In genomic region chr3:177358085-177358967, GRCh38 we compare ENCODE assay signal across 8 cellular contexts.
A peak's percentile ranks its signal among the peaks of the same experiment; 100 is the strongest.
DNase-seq lines count a peak whose midpoint lies in the region; ATAC-seq lines count a peak whose summit lies in the region.

No MANE protein-coding gene starts in this region.

- no peaks in the 10 kb centered on the region for H3K79me2 ChIP-seq in mesendoderm (ENCODE audit: control insufficient read depth, insufficient read depth, low read length)

- no peaks in the 10 kb centered on the region for H3K9me3 Mint-ChIP-seq in stimulated activated effector memory CD8-positive, alpha-beta T cell treated with anti-CD3 and anti-CD28 coated beads, Interleukin-12 subunit alpha, Interleukin-12 subunit beta, amount 100 ng/mL, for 72 hours

- H3K4ac ChIP-seq in mesendoderm (ENCODE audit: low read depth, low read length) = peak overlapping the region; percentile 96

- peak overlapping the region; percentile 85 for H4K5ac ChIP-seq in mesendoderm (ENCODE audit: low read length)

- peak overlapping the region; percentile 96 for H3K23ac ChIP-seq in mesendoderm (ENCODE audit: low read length)

- H3K79me1 ChIP-seq in mesendoderm (ENCODE audit: low read length) = no peaks in the 10 kb centered on the region

- DNase-seq in NCI-H146 (lab: John Stamatoyannopoulos, UW) (peak; percentile 49), NCI-H146 treated with DMSO at 0.1 percent for 48 hours (lab: John Stamatoyannopoulos, UW; ENCODE audit: unreplicated experiment) (no peak), NCI-H510A treated with DMSO at 0.1 percent for 48 hours (lab: John Stamatoyannopoulos, UW) (peak; percentile 76), mesendoderm (peak; percentile 97)
- peak; percentile 64 to 73 for DNase-seq in activated CD4-positive, alpha-beta T cell treated with anti-CD3 and anti-CD28 coated beads, Interleukin-2, amount 50 U/mL, for 48 hours
- peak; percentile 42 to 69 (median 53) for DNase-seq in effector memory CD4-positive, alpha-beta T cell
- peak in 1 of 2 donors; percentile 32 for DNase-seq in stimulated activated effector memory CD8-positive, alpha-beta T cell treated with anti-CD3 and anti-CD28 coated beads, Interleukin-12 subunit alpha, Interleukin-12 subunit beta, amount 100 ng/mL, for 72 hours (ENCODE audit: low spot score in 2 of 2)

- H3K4me1 ChIP-seq in effector memory CD4-positive, alpha-beta T cell (ENCODE audit: control insufficient read depth, insufficient read depth, low read length, poor library complexity, severe bottlenecking) = peaks cover 24% of the 10 kb centered on the region
- peaks cover 32% of the 10 kb centered on the region for H3K4me1 ChIP-seq in mesendoderm (ENCODE audit: control insufficient read depth, low read depth, low read length)

- peak overlapping the region; percentile 75 for H2BK15ac ChIP-seq in mesendoderm (replicated peaks; ENCODE audit: low read depth)

- peaks cover 59% of the 10 kb centered on the region for H3K4me1 Mint-ChIP-seq in stimulated activated effector memory CD8-positive, alpha-beta T cell treated with anti-CD3 and anti-CD28 coated beads, Interleukin-12 subunit alpha, Interleukin-12 subunit beta, amount 100 ng/mL, for 72 hours

- H3K18ac ChIP-seq in mesendoderm (ENCODE audit: low read length) = peak overlapping the region; percentile 98

- peak overlapping the region; percentile 100 for H2BK5ac ChIP-seq in mesendoderm (ENCODE audit: low read length)

- H3K4me3 Mint-ChIP-seq in stimulated activated effector memory CD8-positive, alpha-beta T cell treated with anti-CD3 and anti-CD28 coated beads, Interleukin-12 subunit alpha, Interleukin-12 subunit beta, amount 100 ng/mL, for 72 hours = peak overlapping the region; percentile 68

- peaks cover 21% of the 10 kb centered on the region for H3K36me3 Mint-ChIP-seq in stimulated activated effector memory CD8-positive, alpha-beta T cell treated with anti-CD3 and anti-CD28 coated beads, Interleukin-12 subunit alpha, Interleukin-12 subunit beta, amount 100 ng/mL, for 72 hours

- H3K9ac ChIP-seq in mesendoderm (ENCODE audit: low read length) = peak overlapping the region; percentile 76

- H2BK120ac ChIP-seq in mesendoderm (ENCODE audit: low read depth, low read length) = peak overlapping the region; percentile 98

- peak overlapping the region; percentile 37 for H3K4me2 ChIP-seq in mesendoderm (ENCODE audit: low read length)

- H3K56ac ChIP-seq in mesendoderm (ENCODE audit: low read length) = peak overlapping the region; percentile 95

- H3K9me3 ChIP-seq in effector memory CD4-positive, alpha-beta T cell (ENCODE audit: control insufficient read depth, low read length) = no peaks in the 10 kb centered on the region

- peak overlapping the region; percentile 60 for H3K4me3 ChIP-seq in effector memory CD4-positive, alpha-beta T cell (ENCODE audit: insufficient read depth, low read depth, low read length, poor library complexity, severe bottlenecking)
- H3K4me3 ChIP-seq in mesendoderm (ENCODE audit: low read length) = no peak overlapping the region

- H3K27ac ChIP-seq in effector memory CD4-positive, alpha-beta T cell (ENCODE audit: insufficient read depth, low read length, poor library complexity, severe bottlenecking) = peak overlapping the region; percentile 93
- peak overlapping the region; percentile 99 for H3K27ac ChIP-seq in mesendoderm (ENCODE audit: low read depth, low read length)

- H3K27ac Mint-ChIP-seq in stimulated activated effector memory CD8-positive, alpha-beta T cell treated with anti-CD3 and anti-CD28 coated beads, Interleukin-12 subunit alpha, Interleukin-12 subunit beta, amount 100 ng/mL, for 72 hours = peak overlapping the region; percentile 95

- H4K8ac ChIP-seq in mesendoderm (ENCODE audit: low read depth, low read length) = peak overlapping the region; percentile 67

- H3K36me3 ChIP-seq in effector memory CD4-positive, alpha-beta T cell (ENCODE audit: control insufficient read depth, insufficient read depth, low read length) = no peaks in the 10 kb centered on the region
- no peaks in the 10 kb centered on the region for H3K36me3 ChIP-seq in mesendoderm (ENCODE audit: control insufficient read depth, insufficient read depth, low read length)

- H3K27me3 ChIP-seq in effector memory CD4-positive, alpha-beta T cell (replicated peaks; ENCODE audit: control insufficient read depth, insufficient read depth, low read length, poor library complexity, severe bottlenecking) = no peaks in the 10 kb centered on the region
- H3K27me3 ChIP-seq in mesendoderm (ENCODE audit: insufficient read depth, low read length, poor library complexity) = no peaks in the 10 kb centered on the region

- H2AK5ac ChIP-seq in mesendoderm (ENCODE audit: low read length) = peak overlapping the region; percentile 70

- no CpG with 5 or more reads among the region's 15 CpGs for WGBS in mesendoderm (ENCODE audit: extremely low coverage, insufficient coverage, low lambda C conversion rate)

- ATAC-seq in HG02943 (IDR thresholded peaks at IDR 0.05; ENCODE audit: low read depth, unreplicated experiment) = peak; percentile 52
- peak; percentile 80 for ATAC-seq in stimulated activated effector memory CD8-positive, alpha-beta T cell treated with anti-CD3 and anti-CD28 coated beads, Interleukin-12 subunit alpha, Interleukin-12 subunit beta, amount 100 ng/mL, for 72 hours
